In the genomic region with DNA sequence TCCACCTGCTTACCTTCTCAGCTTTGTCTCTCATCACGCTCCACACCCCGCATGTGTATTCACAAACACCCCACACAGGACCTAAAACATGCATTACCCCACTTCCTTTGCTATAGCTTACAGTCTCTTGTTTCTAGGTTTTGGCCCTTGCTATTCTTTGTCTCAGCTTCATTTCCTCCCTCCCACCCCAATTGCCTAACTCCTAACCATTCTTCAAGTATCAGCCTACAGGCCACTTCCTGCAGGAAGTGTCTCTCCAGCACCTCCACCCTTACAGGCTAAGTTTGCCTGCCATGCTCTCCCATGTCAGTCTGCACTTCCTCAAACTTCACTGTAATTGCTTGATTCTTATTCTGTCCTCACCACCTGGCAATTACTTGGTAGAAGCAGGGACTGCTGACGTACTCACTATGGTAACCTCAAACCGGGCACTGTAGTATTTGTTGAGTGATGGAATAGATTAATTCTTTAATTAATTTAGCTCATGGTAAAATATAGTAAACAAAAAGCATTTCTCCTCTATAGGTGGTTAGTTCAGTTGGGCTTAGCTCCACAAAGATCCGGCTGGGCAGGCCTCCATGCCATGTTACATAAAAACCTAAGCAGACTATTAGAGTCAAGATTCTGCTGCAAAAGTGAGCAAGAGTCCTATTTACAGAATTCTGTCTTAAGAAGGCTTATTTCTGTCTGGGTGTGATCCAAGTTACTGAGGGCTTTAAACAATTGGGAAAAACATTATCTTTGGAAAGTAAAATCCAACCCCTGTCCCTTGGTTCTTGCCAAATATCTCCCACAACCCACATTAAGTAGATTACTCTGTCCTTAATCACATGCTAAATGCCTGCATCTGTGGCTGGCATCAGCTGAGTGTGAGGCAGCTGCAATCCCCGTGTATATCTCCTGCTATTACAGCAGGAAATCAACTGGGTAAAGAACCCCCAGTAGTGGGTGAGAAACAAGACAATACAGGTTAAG, we compare ENCODE assay signal across 8 cellular contexts.
DNase-seq lines count a peak whose midpoint lies in the region; ATAC-seq and TF ChIP-seq lines count a peak whose summit lies in the region.

No MANE protein-coding gene starts in this region.

- no peak overlapping the region for H3K4me3 Mint-ChIP-seq in activated CD4-positive, alpha-beta T cell treated with anti-CD3 and anti-CD28 coated beads, Interleukin-2, amount 10 ng/mL, durations not matched to agents 24 days and 14 days
- no peak overlapping the region for H3K4me3 Mint-ChIP-seq in brain
- H3K4me3 Mint-ChIP-seq in activated T-helper 17 cell treated with anti-CD3 and anti-CD28 coated beads, Interleukin-2, amount 50 U/mL, for 72 hours = no peak overlapping the region

- no peak for TF ChIP-seq CTCF in brain (conservative IDR thresholded peaks at IDR 0.05)

- no peak for ATAC-seq in stimulated activated naive CD8-positive, alpha-beta T cell treated with anti-CD3 and anti-CD28 coated beads, Interleukin-15, Interleukin-2, amounts not matched to agents 100 U/mL and 50 U/mL, for 24 hours
- no peak for ATAC-seq in activated T-helper 17 cell treated with anti-CD3 and anti-CD28 coated beads, Interleukin-2, amount 50 U/mL, for 72 hours (replicated peaks)
- no peak for ATAC-seq in GM19463 (IDR thresholded peaks at IDR 0.05; ENCODE audit: unreplicated experiment)

- no peaks in the 10 kb centered on the region for H3K27me3 Mint-ChIP-seq in activated CD4-positive, alpha-beta T cell treated with anti-CD3 and anti-CD28 coated beads, Interleukin-2, amount 10 ng/mL, durations not matched to agents 24 days and 14 days
- H3K27me3 Mint-ChIP-seq in brain = peaks cover 4% of the 10 kb centered on the region
- peaks cover 3% of the 10 kb centered on the region for H3K27me3 Mint-ChIP-seq in activated T-helper 17 cell treated with anti-CD3 and anti-CD28 coated beads, Interleukin-2, amount 50 U/mL, for 72 hours

- intact Hi-C loops in activated CD4-positive, alpha-beta T cell treated with anti-CD3 and anti-CD28 coated beads, Interleukin-2, amount 10 ng/mL, durations not matched to agents 24 days and 14 days (cut with micrococcal nuclease) = no loop called here

- H3K4me1 Mint-ChIP-seq in activated CD4-positive, alpha-beta T cell treated with anti-CD3 and anti-CD28 coated beads, Interleukin-2, amount 10 ng/mL, durations not matched to agents 24 days and 14 days = peaks cover 23% of the 10 kb centered on the region
- H3K4me1 Mint-ChIP-seq in brain = peaks cover 20% of the 10 kb centered on the region
- peaks cover 7% of the 10 kb centered on the region for H3K4me1 Mint-ChIP-seq in activated T-helper 17 cell treated with anti-CD3 and anti-CD28 coated beads, Interleukin-2, amount 50 U/mL, for 72 hours

- peak; percentile 62 for DNase-seq in activated CD4-positive, alpha-beta T cell treated with anti-CD3 and anti-CD28 coated beads, Interleukin-2, amount 10 ng/mL, durations not matched to agents 24 days and 14 days
- no peak for DNase-seq in activated CD4-positive, alpha-beta T cell treated with anti-CD3 and anti-CD28 coated beads, Interleukin-2, amount 50 U/mL, for 1 hour
- peak; percentile 99 for DNase-seq in Kasumi-1 (lab: John Stamatoyannopoulos, UW)
- DNase-seq in stimulated activated naive CD8-positive, alpha-beta T cell treated with anti-CD3 and anti-CD28 coated beads, Interleukin-15, Interleukin-2, amounts not matched to agents 100 U/mL and 50 U/mL, for 24 hours = peak; percentile 6
- DNase-seq in retina = no peak

- peaks cover 7% of the 10 kb centered on the region for H3K9me3 Mint-ChIP-seq in activated CD4-positive, alpha-beta T cell treated with anti-CD3 and anti-CD28 coated beads, Interleukin-2, amount 10 ng/mL, durations not matched to agents 24 days and 14 days
- H3K9me3 Mint-ChIP-seq in brain = peaks cover 0 to 2% (median 0%) of the 10 kb centered on the region in 5 experiments
- H3K9me3 Mint-ChIP-seq in activated T-helper 17 cell treated with anti-CD3 and anti-CD28 coated beads, Interleukin-2, amount 50 U/mL, for 72 hours = no peaks in the 10 kb centered on the region

- H3K27ac Mint-ChIP-seq in activated CD4-positive, alpha-beta T cell treated with anti-CD3 and anti-CD28 coated beads, Interleukin-2, amount 10 ng/mL, durations not matched to agents 24 days and 14 days = peak overlapping the region; percentile 23
- peak overlapping the region in 4 of 5 experiments; percentile 55 to 91 (median 80) for H3K27ac Mint-ChIP-seq in brain
- H3K27ac Mint-ChIP-seq in activated T-helper 17 cell treated with anti-CD3 and anti-CD28 coated beads, Interleukin-2, amount 50 U/mL, for 72 hours = no peak overlapping the region

- no peaks in the 10 kb centered on the region for H3K36me3 Mint-ChIP-seq in activated CD4-positive, alpha-beta T cell treated with anti-CD3 and anti-CD28 coated beads, Interleukin-2, amount 10 ng/mL, durations not matched to agents 24 days and 14 days (ENCODE audit: low read depth)
- H3K36me3 Mint-ChIP-seq in brain = no peaks in the 10 kb centered on the region
- H3K36me3 Mint-ChIP-seq in activated T-helper 17 cell treated with anti-CD3 and anti-CD28 coated beads, Interleukin-2, amount 50 U/mL, for 72 hours (ENCODE audit: low read depth) = no peaks in the 10 kb centered on the region

Comparison
In these comparisons a context has a peak if more than half of its experiments do, and no peak if none do; other contexts are left out.
1. DNase-seq: peak in activated CD4-positive, alpha-beta T cell treated with anti-CD3 and anti-CD28 coated beads, Interleukin-2, amount 10 ng/mL, durations not matched to agents 24 days and 14 days (single experiment), Kasumi-1 (2 of 2) and stimulated activated naive CD8-positive, alpha-beta T cell treated with anti-CD3 and anti-CD28 coated beads, Interleukin-15, Interleukin-2, amounts not matched to agents 100 U/mL and 50 U/mL, for 24 hours (single experiment); none in activated CD4-positive, alpha-beta T cell treated with anti-CD3 and anti-CD28 coated beads, Interleukin-2, amount 50 U/mL, for 1 hour (single experiment) and retina (single experiment).